ENCODE assay signal across 1 cellular context in genomic region chr5:143314123-143314522, GRCh38.
A peak's percentile ranks its signal among the peaks of the same experiment; 100 is the strongest.
TF ChIP-seq lines count a peak whose summit lies in the region.

No MANE protein-coding gene starts in this region.

TF ChIP-seq in GM12878, 131 proteins besides CTCF, POLR2A, EP300 and RAD21 (continued from another document):
- peak; percentile 16; the same call in 1 of the 2 replicates for TF ChIP-seq RUNX3 (IDR thresholded peaks at IDR 0.05; ENCODE audit: low read length)
